In genomic region chr3:28244471-28244870, GRCh38 we compare ENCODE assay signal across 31 cellular contexts. TPM values are rescaled to one million over a fixed set of nuclear protein-coding genes. Genes with fewer than 3 reads are reported as not detected.
DNase-seq lines count a peak whose midpoint lies in the region; ATAC-seq and TF ChIP-seq lines count a peak whose summit lies in the region.
"Had no signal": no experiment of that assay in that cellular context is flagged by ENCODE, and none has a peak within 500 bp of the region (broad histone marks: within the 10 kb centered on the region; RNA-seq: fewer than 3 reads in every experiment).

No MANE protein-coding gene starts in this region.

- H3K4me1 Mint-ChIP-seq in activated T-cell treated with anti-CD3 and anti-CD28 coated beads, Interleukin-2, amount 50 U/mL, for 72 hours (ENCODE audit: low read depth), result peaks cover 59% of the 10 kb centered on the region
- H3K4me1 Mint-ChIP-seq in activated T-cell treated with anti-CD3 and anti-CD28 coated beads, Interleukin-2, amount 50 U/mL, for 4 hours (ENCODE audit: low read depth), result peaks cover 81% of the 10 kb centered on the region
- peaks cover 77 to 91% (median 83%) of the 10 kb centered on the region in 3 donors for H3K4me1 Mint-ChIP-seq in CD8-positive, alpha-beta memory T cell
- peaks cover 82% of the 10 kb centered on the region for H3K4me1 Mint-ChIP-seq in WTC11
- H3K4me1 Mint-ChIP-seq in nephron progenitor cell, result peaks cover 44% of the 10 kb centered on the region

- H3K27me3 ChIP-seq in CD8-positive, alpha-beta memory T cell (ENCODE audit: insufficient read depth, low read length, poor library complexity, severe bottlenecking), result no peaks in the 10 kb centered on the region
- H3K27me3 ChIP-seq: BE2C, breast epithelium, hepatocyte, neutrophil, sigmoid colon, tibial nerve had no signal

- peaks cover 1 to 2% of the 10 kb centered on the region in 2 donors for H3K9me3 Mint-ChIP-seq in activated T-cell treated with anti-CD3 and anti-CD28 coated beads, Interleukin-2, amount 50 U/mL, for 72 hours
- no peaks in the 10 kb centered on the region for H3K9me3 Mint-ChIP-seq in activated T-cell treated with anti-CD3 and anti-CD28 coated beads, Interleukin-2, amount 50 U/mL, for 4 hours
- no peaks in the 10 kb centered on the region for H3K9me3 Mint-ChIP-seq in CD8-positive, alpha-beta memory T cell
- H3K9me3 Mint-ChIP-seq in WTC11 (peaks cover 6% of the 10 kb centered on the region), nephron progenitor cell (peaks cover 8% of the 10 kb centered on the region)
- H3K9me3 Mint-ChIP-seq: activated CD4-positive, alpha-beta memory T cell treated with anti-CD3 and anti-CD28 coated beads for 36 hours had no signal

- no peak overlapping the region for H3K27ac ChIP-seq in CD8-positive, alpha-beta memory T cell (ENCODE audit: low read depth, low read length)
- H3K27ac ChIP-seq: breast epithelium, epithelial cell of prostate, hepatocyte, neutrophil, sigmoid colon, SK-N-MC, tibial nerve had no signal

- no peak for DNase-seq in activated T-cell treated with anti-CD3 and anti-CD28 coated beads, Interleukin-2, amount 50 U/mL, for 72 hours
- no peak for DNase-seq in activated T-cell treated with anti-CD3 and anti-CD28 coated beads, Interleukin-2, amount 50 U/mL, for 4 hours
- no peak for DNase-seq in CD8-positive, alpha-beta memory T cell
- no peak for DNase-seq in WTC11 (ENCODE audit: low spot score)
- DNase-seq in nephron progenitor cell, result no peak
- DNase-seq in GM19238 (ENCODE audit: insufficient read length, low spot score), result no peak
- DNase-seq in stimulated activated naive CD4-positive, alpha-beta T cell (lab: John Stamatoyannopoulos, UW), result no peak
- DNase-seq: activated CD4-positive, alpha-beta memory T cell treated with anti-CD3 and anti-CD28 coated beads for 36 hours; activated CD4-positive, alpha-beta T cell treated with anti-CD3 and anti-CD28 coated beads for 1 hour; activated effector memory CD4-positive, alpha-beta T cell treated with anti-CD3 and anti-CD28 coated beads, Interleukin-2, amount 50 U/mL, for 16 hours; activated naive CD8-positive, alpha-beta T cell treated with anti-CD3 and anti-CD28 coated beads for 36 hours; anterior cingulate cortex; BE2C; COR-L47; DMS53; effector CD8-positive, alpha-beta T cell; NCI-H1105; NCI-H187; NCI-H510A; posterior cingulate gyrus; RPMI8226; sigmoid colon; stimulated activated CD4-positive, alpha-beta T cell treated with anti-CD3 and anti-CD28 coated beads, Interleukin-4, amount 100 ng/mL, for 1 hour; T-helper 2 cell had no signal

- no peaks in the 10 kb centered on the region for H3K9me3 ChIP-seq in CD8-positive, alpha-beta memory T cell (ENCODE audit: low read length)
- H3K9me3 ChIP-seq: BE2C, breast epithelium, neutrophil, sigmoid colon, tibial nerve had no signal

- POLR2A ChIA-PET in CD8-positive, alpha-beta memory T cell (lab: Charles Lee), result interaction anchor here (0.5 to 2.5 kb wide), 9 partner anchors 10 to 674 kb away, joined by 3 to 8 read pairs (median 4); no protein-coding TSS in a partner anchor
- POLR2A ChIA-PET in WTC11 (lab: Charles Lee), result no interaction called here

- H3K4me1 ChIP-seq in CD8-positive, alpha-beta memory T cell (ENCODE audit: insufficient read depth, low read length), result peaks cover 74% of the 10 kb centered on the region
- H3K4me1 ChIP-seq: BE2C had no signal

- ATAC-seq in activated T-cell treated with anti-CD3 and anti-CD28 coated beads, Interleukin-2, amount 50 U/mL, for 72 hours (replicated peaks in 1 of 2), result no peak
- ATAC-seq in activated T-cell treated with anti-CD3 and anti-CD28 coated beads, Interleukin-2, amount 50 U/mL, for 4 hours, result no peak
- ATAC-seq in WTC11 (no peak), GM18511 (IDR thresholded peaks at IDR 0.05; ENCODE audit: unreplicated experiment) (no peak)

- no peaks in the 10 kb centered on the region for H3K36me3 ChIP-seq in CD8-positive, alpha-beta memory T cell (ENCODE audit: insufficient read depth, low read length)
- H3K36me3 ChIP-seq: BE2C, breast epithelium, neutrophil, sigmoid colon, tibial nerve had no signal

- no peak overlapping the region for H3K4me3 ChIP-seq in CD8-positive, alpha-beta memory T cell (ENCODE audit: low read length)
- H3K4me3 ChIP-seq: breast epithelium, hepatocyte, sigmoid colon, SK-N-MC, tibial nerve had no signal

- CTCF ChIA-PET in CD8-positive, alpha-beta memory T cell (lab: Charles Lee), result interaction anchor here (0.7 to 2.2 kb wide), 6 partner anchors 10 to 533 kb away, joined by 3 to 22 read pairs (median 4); partner anchors contain the start of gene EOMES
- CTCF ChIA-PET in WTC11 (lab: Charles Lee), result interaction anchor here (0.7 kb wide), 1 partner anchor 19 kb away, joined by 3 read pairs; no protein-coding TSS in a partner anchor

- peaks cover 3 to 8% of the 10 kb centered on the region in 2 donors for H3K36me3 Mint-ChIP-seq in activated T-cell treated with anti-CD3 and anti-CD28 coated beads, Interleukin-2, amount 50 U/mL, for 72 hours (ENCODE audit: insufficient read depth in 2 of 2)
- H3K36me3 Mint-ChIP-seq in activated T-cell treated with anti-CD3 and anti-CD28 coated beads, Interleukin-2, amount 50 U/mL, for 4 hours (ENCODE audit: insufficient read depth), result peaks cover 8% of the 10 kb centered on the region
- H3K36me3 Mint-ChIP-seq in CD8-positive, alpha-beta memory T cell, result peaks cover 0 to 10% (median 4%) of the 10 kb centered on the region in 3 donors
- H3K36me3 Mint-ChIP-seq in WTC11, result no peaks in the 10 kb centered on the region
- H3K36me3 Mint-ChIP-seq in nephron progenitor cell (ENCODE audit: low read depth), result peaks cover 46% of the 10 kb centered on the region

- H3K4me3 Mint-ChIP-seq in activated T-cell treated with anti-CD3 and anti-CD28 coated beads, Interleukin-2, amount 50 U/mL, for 72 hours, result peak overlapping the region in 1 of 2 donors; percentile 25
- no peak overlapping the region for H3K4me3 Mint-ChIP-seq in activated T-cell treated with anti-CD3 and anti-CD28 coated beads, Interleukin-2, amount 50 U/mL, for 4 hours
- peak overlapping the region; percentile 53 to 98 (median 93) for H3K4me3 Mint-ChIP-seq in CD8-positive, alpha-beta memory T cell
- H3K4me3 Mint-ChIP-seq in WTC11 (no peak overlapping the region), nephron progenitor cell (no peak overlapping the region)
- H3K4me3 Mint-ChIP-seq: activated CD4-positive, alpha-beta memory T cell treated with anti-CD3 and anti-CD28 coated beads for 36 hours; activated naive CD8-positive, alpha-beta T cell treated with anti-CD3 and anti-CD28 coated beads for 36 hours had no signal

- H3K27ac Mint-ChIP-seq in activated T-cell treated with anti-CD3 and anti-CD28 coated beads, Interleukin-2, amount 50 U/mL, for 72 hours, result peak overlapping the region; percentile 74
- H3K27ac Mint-ChIP-seq in CD8-positive, alpha-beta memory T cell, result peak overlapping the region; percentile 2 to 86 (median 63)
- peak overlapping the region; percentile 36 for H3K27ac Mint-ChIP-seq in WTC11
- peak overlapping the region; percentile 2 for H3K27ac Mint-ChIP-seq in nephron progenitor cell
- H3K27ac Mint-ChIP-seq: activated CD4-positive, alpha-beta memory T cell treated with anti-CD3 and anti-CD28 coated beads for 36 hours; activated naive CD8-positive, alpha-beta T cell treated with anti-CD3 and anti-CD28 coated beads for 36 hours had no signal

- H3K27me3 Mint-ChIP-seq in activated T-cell treated with anti-CD3 and anti-CD28 coated beads, Interleukin-2, amount 50 U/mL, for 72 hours (ENCODE audit: low read depth), result no peaks in the 10 kb centered on the region
- H3K27me3 Mint-ChIP-seq in activated T-cell treated with anti-CD3 and anti-CD28 coated beads, Interleukin-2, amount 50 U/mL, for 4 hours (ENCODE audit: low read depth), result no peaks in the 10 kb centered on the region
- no peaks in the 10 kb centered on the region for H3K27me3 Mint-ChIP-seq in CD8-positive, alpha-beta memory T cell
- H3K27me3 Mint-ChIP-seq in WTC11 (ENCODE audit: low read depth), result no peaks in the 10 kb centered on the region
- no peaks in the 10 kb centered on the region for H3K27me3 Mint-ChIP-seq in nephron progenitor cell (ENCODE audit: low read depth, poor library complexity)
- H3K27me3 Mint-ChIP-seq: activated CD4-positive, alpha-beta memory T cell treated with anti-CD3 and anti-CD28 coated beads for 36 hours; activated naive CD8-positive, alpha-beta T cell treated with anti-CD3 and anti-CD28 coated beads for 36 hours had no signal

- no peak for TF ChIP-seq CTCF in WTC11 (IDR thresholded peaks at IDR 0.05)
- no peak for TF ChIP-seq CTCF in nephron progenitor cell (IDR thresholded peaks at IDR 0.05)

TF ChIP-seq in WTC11, 78 proteins besides CTCF, POLR2A, EP300 and RAD21:
- no peak for TF ChIP-seq ZMAT4 (CRISPR knock-in tag; IDR thresholded peaks at IDR 0.05)
- TF ChIP-seq SOX15 (CRISPR knock-in tag; IDR thresholded peaks at IDR 0.05), result no peak
- no peak for TF ChIP-seq TEAD1 (CRISPR knock-in tag; IDR thresholded peaks at IDR 0.05)
- TF ChIP-seq ZNF138 (CRISPR knock-in tag; conservative IDR thresholded peaks at IDR 0.05), result no peak
- TF ChIP-seq NR1H2 (CRISPR knock-in tag; IDR thresholded peaks at IDR 0.05), result no peak
- TF ChIP-seq ZNF232 (CRISPR knock-in tag; IDR thresholded peaks at IDR 0.05), result no peak

RNA-seq across cellular contexts. Expression of gene CMC1, which starts 3.1 kb away (rescaled TPM):
- total RNA-seq in activated T-cell treated with anti-CD3 and anti-CD28 coated beads, Interleukin-2, amount 50 U/mL, for 72 hours, result 10 to 100 TPM; 22.8 to 24.2 TPM
- 10 to 100 TPM; 23.7 to 23.9 (median 23.7) TPM for total RNA-seq in activated T-cell treated with anti-CD3 and anti-CD28 coated beads, Interleukin-2, amount 50 U/mL, for 4 hours
- total RNA-seq in CD8-positive, alpha-beta memory T cell, result 10 to 100 TPM; 46.3 to 50.1 TPM
- 205 TPM for polyA plus RNA-seq in CD8-positive, alpha-beta memory T cell
- total RNA-seq in WTC11 (2021), result 25.3 to 29.6 TPM (median 26.4 TPM) in 3 replicates

Comparison
In these comparisons a context has a peak if more than half of its experiments do, and no peak if none do; other contexts are left out.
1. H3K27ac Mint-ChIP-seq: peak in every context shown above with its lines; median percentile 74 in activated T-cell treated with anti-CD3 and anti-CD28 coated beads, Interleukin-2, amount 50 U/mL, for 72 hours; 63 in CD8-positive, alpha-beta memory T cell; 36 in WTC11; 2 in nephron progenitor cell.
2. H3K4me3 Mint-ChIP-seq: peak in CD8-positive, alpha-beta memory T cell (7 of 7); none in activated T-cell treated with anti-CD3 and anti-CD28 coated beads, Interleukin-2, amount 50 U/mL, for 4 hours (single experiment), WTC11 (single experiment) and nephron progenitor cell (single experiment).